ENCODE assay signal across 1 cellular context in genomic region chr16:4376820-4377572, GRCh38.
TF ChIP-seq lines count a peak whose summit lies in the region.

No MANE protein-coding gene starts in this region.

TF ChIP-seq in A549, 52 proteins besides CTCF, POLR2A, EP300 and RAD21 (continued from another document):
- TF ChIP-seq, protein P1, sequence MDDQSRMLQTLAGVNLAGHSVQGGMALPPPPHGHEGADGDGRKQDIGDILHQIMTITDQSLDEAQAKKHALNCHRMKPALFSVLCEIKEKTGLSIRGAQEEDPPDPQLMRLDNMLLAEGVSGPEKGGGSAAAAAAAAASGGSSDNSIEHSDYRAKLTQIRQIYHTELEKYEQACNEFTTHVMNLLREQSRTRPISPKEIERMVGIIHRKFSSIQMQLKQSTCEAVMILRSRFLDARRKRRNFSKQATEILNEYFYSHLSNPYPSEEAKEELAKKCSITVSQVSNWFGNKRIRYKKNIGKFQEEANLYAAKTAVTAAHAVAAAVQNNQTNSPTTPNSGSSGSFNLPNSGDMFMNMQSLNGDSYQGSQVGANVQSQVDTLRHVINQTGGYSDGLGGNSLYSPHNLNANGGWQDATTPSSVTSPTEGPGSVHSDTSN (IDR thresholded peaks at IDR 0.05), result no peak
- TF ChIP-seq ZNF302 (CRISPR knock-in tag; IDR thresholded peaks at IDR 0.05), result no peak
- TF ChIP-seq RFX5 (IDR thresholded peaks at IDR 0.05), result no peak
- no peak for TF ChIP-seq MYC (IDR thresholded peaks at IDR 0.05; ENCODE audit: borderline replicate concordance, low read length)
- TF ChIP-seq CBX8 (IDR thresholded peaks at IDR 0.05), result no peak
- TF ChIP-seq RCOR1 (IDR thresholded peaks at IDR 0.05; ENCODE audit: low read depth, low read length), result no peak
- no peak for TF ChIP-seq HES2 (IDR thresholded peaks at IDR 0.05)
- no peak for TF ChIP-seq CEBPB (IDR thresholded peaks at IDR 0.05)
- TF ChIP-seq JUN (IDR thresholded peaks at IDR 0.05), result no peak
- TF ChIP-seq GATA3 (IDR thresholded peaks at IDR 0.05; ENCODE audit: borderline replicate concordance), result no peak
